Comparison of ENCODE assay signal across 25 cellular contexts in genomic region chr11:2449548-2450320, GRCh38. TPM values are rescaled to one million over a fixed set of nuclear protein-coding genes. Genes with fewer than 3 reads are reported as not detected.
A peak's percentile ranks its signal among the peaks of the same experiment; 100 is the strongest.
DNase-seq lines count a peak whose midpoint lies in the region; ATAC-seq, FAIRE-seq and TF ChIP-seq lines count a peak whose summit lies in the region.
"Had no signal": no experiment of that assay in that cellular context is flagged by ENCODE, and none has a peak within 500 bp of the region (broad histone marks: within the 10 kb centered on the region; RNA-seq: fewer than 3 reads in every experiment).

No MANE protein-coding gene starts in this region.

- no peak overlapping the region for H3K4me3 Mint-ChIP-seq in activated CD8-positive, alpha-beta memory T cell treated with anti-CD3 and anti-CD28 coated beads, Interleukin-2, amount 10 ng/mL, durations not matched to agents 7 days and 5 days
- H3K4me3 Mint-ChIP-seq: CD4-positive, CD25-positive, alpha-beta regulatory T cell; H9 had no signal

- H3K36me3 ChIP-seq in adrenal gland (replicated peaks in 1 of 2) (no peaks in the 10 kb centered on the region), HepG2 (replicated peaks in 1 of 2; ENCODE audit: control insufficient read depth in 1 of 2, insufficient read depth in 2 of 2, low read length in 2 of 2) (no peaks in the 10 kb centered on the region), spleen (peaks cover 0 to 8% (median 0%) of the 10 kb centered on the region in 6 donors), body of pancreas (replicated peaks in 1 of 2; ENCODE audit: insufficient read depth in 1 of 2, low read depth in 2 of 2) (no peaks in the 10 kb centered on the region)
- H3K36me3 ChIP-seq: BE2C, MG63 had no signal

- H3K27ac Mint-ChIP-seq in activated CD8-positive, alpha-beta memory T cell treated with anti-CD3 and anti-CD28 coated beads, Interleukin-2, amount 10 ng/mL, durations not matched to agents 7 days and 5 days = no peak overlapping the region
- H3K27ac Mint-ChIP-seq: H9 had no signal

- H3K36me3 Mint-ChIP-seq in activated CD8-positive, alpha-beta memory T cell treated with anti-CD3 and anti-CD28 coated beads, Interleukin-2, amount 10 ng/mL, durations not matched to agents 7 days and 5 days = no peaks in the 10 kb centered on the region

- H3K4me2 ChIP-seq in HepG2 (ENCODE audit: low read depth, low read length) = no peak overlapping the region

- WGBS in adrenal gland, 4 donors = 44 to 75% (median 72%) methylated on average over 3 to 26 of the region's 26 CpGs
- 0% methylated on average over 1 of the region's 26 CpGs for WGBS in HepG2 (ENCODE audit: low lambda C conversion rate)
- WGBS in spleen, 5 donors = 86 to 91% (median 87%) methylated on average over 13 to 26 of the region's 26 CpGs
- WGBS in body of pancreas, 2 donors = 85 to 88% methylated on average over 15 to 26 of the region's 26 CpGs

- H3K4me1 ChIP-seq in adrenal gland (replicated peaks in 1 of 2) (peaks cover 37 to 38% of the 10 kb centered on the region in 2 donors), HepG2 (ENCODE audit: insufficient read depth, low read length) (no peaks in the 10 kb centered on the region), spleen (peaks cover 15 to 37% (median 32%) of the 10 kb centered on the region in 6 donors), body of pancreas (peaks cover 48% of the 10 kb centered on the region)
- H3K4me1 ChIP-seq: BE2C, Caco-2 had no signal

- TF ChIP-seq RAD21 in HepG2 (CRISPR knock-in tag; IDR thresholded peaks at IDR 0.05) = no peak

- TF ChIP-seq POLR2A in adrenal gland (IDR thresholded peaks at IDR 0.05) = no peak
- TF ChIP-seq POLR2A in HepG2 (IDR thresholded peaks at IDR 0.05; ENCODE audit: insufficient read depth in 1 of 2, low read depth in 2 of 2, low read length in 2 of 2) = no peak
- no peak for TF ChIP-seq POLR2A in spleen (IDR thresholded peaks at IDR 0.05)
- no peak for TF ChIP-seq POLR2A in body of pancreas (IDR thresholded peaks at IDR 0.05)

- peak; percentile 13 for DNase-seq in activated CD8-positive, alpha-beta memory T cell treated with anti-CD3 and anti-CD28 coated beads, Interleukin-2, amount 50 U/mL, for 4 hours
- DNase-seq in activated CD8-positive, alpha-beta memory T cell treated with anti-CD3 and anti-CD28 coated beads, Interleukin-2, amount 10 ng/mL, durations not matched to agents 7 days and 5 days = no peak
- peak in 1 of 7 donors; percentile 67 for DNase-seq in adrenal gland
- no peak for DNase-seq in HepG2 (ENCODE audit: low spot score)
- peak; percentile 64 for DNase-seq in spleen
- no peak for DNase-seq in HK-2 (ENCODE audit: unreplicated experiment)
- DNase-seq in body of pancreas = no peak
- DNase-seq: 8988T; BE2C; Caco-2; CD4-positive, CD25-positive, alpha-beta regulatory T cell; GDM1; H9; Kasumi-1; MG63; NCI-H1048; NCI-H1436; NCI-H1930; NCI-H345; NCI-H524 treated with DMSO at 0.1 percent for 48 hours; PC-3; RPMI8226 had no signal

- H3K4me3 ChIP-seq in adrenal gland = no peak overlapping the region
- no peak overlapping the region for H3K4me3 ChIP-seq in HepG2 (replicated peaks in 1 of 3; ENCODE audit: insufficient read depth in 1 of 3, low read depth in 2 of 3, low read length in 3 of 3)
- no peak overlapping the region for H3K4me3 ChIP-seq in spleen
- no peak overlapping the region for H3K4me3 ChIP-seq in body of pancreas
- H3K4me3 ChIP-seq: MG63 had no signal

- TF ChIP-seq CTCF in adrenal gland (IDR thresholded peaks at IDR 0.05) (no peak), HepG2 (CRISPR knock-in tag; IDR thresholded peaks at IDR 0.05) (no peak), spleen (IDR thresholded peaks at IDR 0.05 in 8 of 11, conservative IDR thresholded peaks at IDR 0.05 in 3 of 11) (no peak), body of pancreas (IDR thresholded peaks at IDR 0.05) (no peak)

- H3K27ac ChIP-seq in adrenal gland (peak overlapping the region in 4 of 5 donors; percentile 29 to 91 (median 74)), HepG2 (ENCODE audit: extremely low read length, insufficient read depth, low read length) (no peak overlapping the region), spleen (no peak overlapping the region), body of pancreas (no peak overlapping the region)

- no peaks in the 10 kb centered on the region for H3K79me2 ChIP-seq in HepG2 (ENCODE audit: insufficient read depth, low read length)

- POLR2A ChIA-PET in HepG2 (lab: Yijun Ruan, JAX) = no interaction called here

- BruUV-seq in HepG2 (replicated peaks; lab: Mats Ljungman, UMichigan) = no TSS peak

- H3K4me1 Mint-ChIP-seq in activated CD8-positive, alpha-beta memory T cell treated with anti-CD3 and anti-CD28 coated beads, Interleukin-2, amount 10 ng/mL, durations not matched to agents 7 days and 5 days = peaks cover 17% of the 10 kb centered on the region

- in situ Hi-C loops in HepG2 (cut with HindIII; ENCODE audit: extremely low pct_ligation_motif_present, low pct_unique_long_range_greater_than_20kb) = no loop called here

- intact Hi-C loops in adrenal gland (cut with DNase I) = loop anchor here (5.0 kb wide), 2 partner anchors 33 to 78 kb away; no protein-coding TSS in a partner anchor
- intact Hi-C loops in HepG2 (cut with micrococcal nuclease; ENCODE audit: unreplicated experiment) = no loop called here
- intact Hi-C loops in spleen (cut with DNase I; ENCODE audit: low total_unique reads) = no loop called here
- intact Hi-C loops in body of pancreas (cut with DNase I) = no loop called here

- FAIRE-seq in HepG2 (lab: Jason Lieb, UNC) = no peak
- FAIRE-seq: HTR-8/SVneo had no signal

- no peaks in the 10 kb centered on the region for H4K20me1 ChIP-seq in HepG2 (ENCODE audit: insufficient read depth, low read length)

- no peak overlapping the region for H2AFZ ChIP-seq in HepG2 (ENCODE audit: low read length)

- no peak overlapping the region for H3K9ac ChIP-seq in HepG2 (ENCODE audit: insufficient read depth, low read depth, low read length)

- no peaks in the 10 kb centered on the region for H3K9me3 Mint-ChIP-seq in activated CD8-positive, alpha-beta memory T cell treated with anti-CD3 and anti-CD28 coated beads, Interleukin-2, amount 10 ng/mL, durations not matched to agents 7 days and 5 days (ENCODE audit: low read depth)
- H3K9me3 Mint-ChIP-seq: CD4-positive, CD25-positive, alpha-beta regulatory T cell; H9 had no signal

- no peaks in the 10 kb centered on the region for H3K27me3 ChIP-seq in adrenal gland
- H3K27me3 ChIP-seq in HepG2 (ENCODE audit: control insufficient read depth in 1 of 2, insufficient read depth in 2 of 2, low read length in 2 of 2) = peaks cover 30 to 83% of the 10 kb centered on the region in 2 experiments
- H3K27me3 ChIP-seq in spleen (replicated peaks in 1 of 7) = peaks cover 0 to 41% (median 7%) of the 10 kb centered on the region in 7 donors
- H3K27me3 ChIP-seq in body of pancreas = no peaks in the 10 kb centered on the region

- H3K9me3 ChIP-seq in adrenal gland (replicated peaks in 1 of 3) (no peaks in the 10 kb centered on the region), HepG2 (ENCODE audit: low read length) (no peaks in the 10 kb centered on the region), spleen (no peaks in the 10 kb centered on the region), body of pancreas (no peaks in the 10 kb centered on the region)
- H3K9me3 ChIP-seq: BE2C, Caco-2, MG63 had no signal

- ATAC-seq in activated CD8-positive, alpha-beta memory T cell treated with anti-CD3 and anti-CD28 coated beads, Interleukin-2, amount 10 ng/mL, durations not matched to agents 7 days and 5 days = no peak
- no peak for ATAC-seq in HepG2
- ATAC-seq in HG03196 (IDR thresholded peaks at IDR 0.05; ENCODE audit: unreplicated experiment) = no peak
- ATAC-seq in body of pancreas = no peak
- ATAC-seq: PC-3 had no signal

- H3K27me3 Mint-ChIP-seq in activated CD8-positive, alpha-beta memory T cell treated with anti-CD3 and anti-CD28 coated beads, Interleukin-2, amount 10 ng/mL, durations not matched to agents 7 days and 5 days = peaks cover 9% of the 10 kb centered on the region
- H3K27me3 Mint-ChIP-seq: CD4-positive, CD25-positive, alpha-beta regulatory T cell had no signal

- CTCF ChIA-PET in activated CD8-positive, alpha-beta memory T cell treated with anti-CD3 and anti-CD28 coated beads, Interleukin-2, amount 10 ng/mL, durations not matched to agents 7 days and 5 days (lab: Charles Lee) = interaction anchor here (1.2 to 1.5 kb wide), 3 partner anchors 18 to 639 kb away, joined by 3 to 4 read pairs (median 3); no protein-coding TSS in a partner anchor
- CTCF ChIA-PET in HepG2 (lab: Yijun Ruan, JAX; ENCODE audit: low intra/inter-chr PET ratio, low total read pairs) = no interaction called here

- no peak for TF ChIP-seq EP300 in HepG2 (IDR thresholded peaks at IDR 0.05; ENCODE audit: low read depth in 2 of 2, low read length in 2 of 2)
- TF ChIP-seq EP300 in HepG2 (CRISPR knock-in tag; IDR thresholded peaks at IDR 0.05; ENCODE audit: borderline replicate concordance) = no peak

RNA-seq across cellular contexts. Expression of gene KCNQ1, which starts 4.9 kb away (rescaled TPM):
- total RNA-seq in activated CD8-positive, alpha-beta memory T cell treated with anti-CD3 and anti-CD28 coated beads, Interleukin-2, amount 10 ng/mL, durations not matched to agents 7 days and 5 days = 1 to 10 TPM; 4.3 to 9.2 TPM
- total RNA-seq in adrenal gland (100 to 1,000 TPM; 305 to 447 (median 355) TPM), HepG2 (2016; rRNA removed; fragmentation: Illumina TruSeq; extraction: Trizol) (0.02 TPM in 1 of 2 replicates, not detected in the other), spleen (10 to 100 TPM; 10.9 to 21.6 (median 18.3) TPM), body of pancreas (10 to 100 TPM; 38.9 to 46.1 TPM)
- polyA plus RNA-seq in adrenal gland (100 to 1,000 TPM; 158 to 231 (median 182) TPM), HepG2 (2011; rRNA removed) (0.08 and 0.13 TPM in 2 replicates), spleen (1 to 10 TPM; 3.3 to 6.5 (median 3.6) TPM)
- total RNA-seq in HepG2 (2016; cell fraction: cytosol; rRNA removed; fragmentation: Illumina TruSeq; extraction: Trizol; ENCODE audit: low read depth) = not detected in 2 replicates
- total RNA-seq in HepG2 (2016; cell fraction: insoluble cytoplasmic fraction; rRNA removed; fragmentation: Illumina TruSeq; extraction: Trizol) = not detected in 2 replicates
- not detected in 2 replicates for total RNA-seq in HepG2 (2016; cell fraction: membrane; rRNA removed; fragmentation: Illumina TruSeq; extraction: Trizol)
- total RNA-seq in HepG2 (2016; cell fraction: nucleus; rRNA removed; fragmentation: Illumina TruSeq; extraction: Trizol) = not detected in 2 replicates
- 0.01 TPM in 1 of 2 replicates, not detected in the other for polyA plus RNA-seq in HepG2 (2011; cell fraction: cytosol; rRNA removed)
- 0.09 TPM in 1 of 2 replicates, not detected in the other for polyA plus RNA-seq in HepG2 (2011; cell fraction: nucleus; rRNA removed)
- not detected in 2 replicates for polyA plus RNA-seq in HepG2 (2012)
- polyA plus RNA-seq in HepG2 (2016; cell fraction: cytosol; fragmentation: Illumina TruSeq; extraction: Trizol; ENCODE audit: low read depth) = not detected in 2 replicates
- polyA plus RNA-seq in HepG2 (2016; cell fraction: insoluble cytoplasmic fraction; fragmentation: Illumina TruSeq; extraction: Trizol; ENCODE audit: low read depth) = not detected in 2 replicates
- not detected in 2 replicates for polyA plus RNA-seq in HepG2 (2016; cell fraction: membrane; fragmentation: Illumina TruSeq; extraction: Trizol; ENCODE audit: low read depth)
- polyA plus RNA-seq in HepG2 (2016; cell fraction: nucleus; fragmentation: Illumina TruSeq; extraction: Trizol; ENCODE audit: insufficient read depth, low read depth) = not detected in 2 replicates
- 0.06 and 1.8 TPM in 2 replicates for polyA minus RNA-seq in HepG2 (2011; rRNA and poly(A)+ RNA removed; ENCODE audit: low replicate concordance)
- polyA minus RNA-seq in HepG2 (2011; cell fraction: cytosol; rRNA and poly(A)+ RNA removed) = not detected in 2 replicates
- polyA minus RNA-seq in HepG2 (2011; cell fraction: nucleus; rRNA and poly(A)+ RNA removed) = 0.26 TPM in 1 of 2 replicates, not detected in the other
- total RNA-seq: Daoy had no signal

RNA-seq across cellular contexts. Expression of gene TRPM5, which starts 5.4 kb away (rescaled TPM):
- total RNA-seq in activated CD8-positive, alpha-beta memory T cell treated with anti-CD3 and anti-CD28 coated beads, Interleukin-2, amount 10 ng/mL, durations not matched to agents 7 days and 5 days = not detected
- total RNA-seq in adrenal gland = 1 to 10 TPM in 3 of 8 donors, under 1 TPM in 5; 0.32 to 2.4 (median 0.83) TPM
- 1 to 10 TPM in 2 of 3 donors, not detected in 1; 3.0 to 7.4 TPM for polyA plus RNA-seq in adrenal gland
- not detected in 2 replicates for total RNA-seq in HepG2 (2016; rRNA removed; fragmentation: Illumina TruSeq; extraction: Trizol)
- not detected in 2 replicates for total RNA-seq in HepG2 (2016; cell fraction: cytosol; rRNA removed; fragmentation: Illumina TruSeq; extraction: Trizol; ENCODE audit: low read depth)
- not detected in 2 replicates for total RNA-seq in HepG2 (2016; cell fraction: insoluble cytoplasmic fraction; rRNA removed; fragmentation: Illumina TruSeq; extraction: Trizol)
- not detected in 2 replicates for total RNA-seq in HepG2 (2016; cell fraction: membrane; rRNA removed; fragmentation: Illumina TruSeq; extraction: Trizol)
- not detected in 2 replicates for total RNA-seq in HepG2 (2016; cell fraction: nucleus; rRNA removed; fragmentation: Illumina TruSeq; extraction: Trizol)
- 0.05 and 0.12 TPM in 2 replicates for polyA plus RNA-seq in HepG2 (2011; rRNA removed)
- 0.01 and 0.05 TPM in 2 replicates for polyA plus RNA-seq in HepG2 (2011; cell fraction: cytosol; rRNA removed)
- 0.69 and 1.1 TPM in 2 replicates for polyA plus RNA-seq in HepG2 (2011; cell fraction: nucleus; rRNA removed)
- polyA plus RNA-seq in HepG2 (2012) = 0.08 and 0.16 TPM in 2 replicates
- polyA plus RNA-seq in HepG2 (2016; cell fraction: cytosol; fragmentation: Illumina TruSeq; extraction: Trizol; ENCODE audit: low read depth) = not detected in 2 replicates
- polyA plus RNA-seq in HepG2 (2016; cell fraction: insoluble cytoplasmic fraction; fragmentation: Illumina TruSeq; extraction: Trizol; ENCODE audit: low read depth) = not detected in 2 replicates
- not detected in 2 replicates for polyA plus RNA-seq in HepG2 (2016; cell fraction: membrane; fragmentation: Illumina TruSeq; extraction: Trizol; ENCODE audit: low read depth)
- not detected in 2 replicates for polyA plus RNA-seq in HepG2 (2016; cell fraction: nucleus; fragmentation: Illumina TruSeq; extraction: Trizol; ENCODE audit: insufficient read depth, low read depth)
- 0.05 and 0.06 TPM in 2 replicates for polyA minus RNA-seq in HepG2 (2011; rRNA and poly(A)+ RNA removed; ENCODE audit: low replicate concordance)
- not detected in 2 replicates for polyA minus RNA-seq in HepG2 (2011; cell fraction: cytosol; rRNA and poly(A)+ RNA removed)
- polyA minus RNA-seq in HepG2 (2011; cell fraction: nucleus; rRNA and poly(A)+ RNA removed) = 0.13 and 0.25 TPM in 2 replicates
- under 1 TPM in 3 of 7 donors, not detected in 4; 0.10 to 0.16 (median 0.15) TPM for total RNA-seq in spleen
- polyA plus RNA-seq in spleen = under 1 TPM; 0.02 to 0.28 (median 0.19) TPM
- 1 to 10 TPM in 1 of 2 donors, under 1 TPM in 1; under 0.01 to 2.6 TPM for total RNA-seq in body of pancreas
- total RNA-seq: Caco-2, PC-3 had no signal
- polyA plus RNA-seq: CD4-positive, CD25-positive, alpha-beta regulatory T cell had no signal

RNA-seq across cellular contexts. Expression of gene TSSC4, which starts 49.2 kb away (rescaled TPM):
- total RNA-seq in activated CD8-positive, alpha-beta memory T cell treated with anti-CD3 and anti-CD28 coated beads, Interleukin-2, amount 10 ng/mL, durations not matched to agents 7 days and 5 days = 10 to 100 TPM; 48.4 to 52.1 TPM
- total RNA-seq in adrenal gland (10 to 100 TPM; 28.7 to 53.6 (median 35.2) TPM), HepG2 (2016; rRNA removed; fragmentation: Illumina TruSeq; extraction: Trizol) (51.5 and 58.6 TPM in 2 replicates), spleen (10 to 100 TPM; 28.7 to 58.1 (median 42.2) TPM), body of pancreas (10 to 100 TPM; 21.5 to 25.7 TPM)
- polyA plus RNA-seq in adrenal gland (10 to 100 TPM in 2 of 3 donors, 1 to 10 TPM in 1; 3.4 to 94.6 (median 69.6) TPM), HepG2 (2011; rRNA removed) (16.2 and 20.5 TPM in 2 replicates), spleen (10 to 100 TPM; 42.5 to 94.4 (median 66.2) TPM)
- 48.9 and 55.7 TPM in 2 replicates for total RNA-seq in HepG2 (2016; cell fraction: cytosol; rRNA removed; fragmentation: Illumina TruSeq; extraction: Trizol; ENCODE audit: low read depth)
- total RNA-seq in HepG2 (2016; cell fraction: insoluble cytoplasmic fraction; rRNA removed; fragmentation: Illumina TruSeq; extraction: Trizol) = 51.6 and 61.0 TPM in 2 replicates
- 52.4 and 71.0 TPM in 2 replicates for total RNA-seq in HepG2 (2016; cell fraction: membrane; rRNA removed; fragmentation: Illumina TruSeq; extraction: Trizol)
- 29.5 and 34.5 TPM in 2 replicates for total RNA-seq in HepG2 (2016; cell fraction: nucleus; rRNA removed; fragmentation: Illumina TruSeq; extraction: Trizol)
- 13.8 and 24.4 TPM in 2 replicates for polyA plus RNA-seq in HepG2 (2011; cell fraction: cytosol; rRNA removed)
- 33.5 and 35.1 TPM in 2 replicates for polyA plus RNA-seq in HepG2 (2011; cell fraction: nucleus; rRNA removed)
- polyA plus RNA-seq in HepG2 (2012) = 17.3 and 21.8 TPM in 2 replicates
- polyA plus RNA-seq in HepG2 (2016; cell fraction: cytosol; fragmentation: Illumina TruSeq; extraction: Trizol; ENCODE audit: low read depth) = 29.9 and 32.8 TPM in 2 replicates
- polyA plus RNA-seq in HepG2 (2016; cell fraction: insoluble cytoplasmic fraction; fragmentation: Illumina TruSeq; extraction: Trizol; ENCODE audit: low read depth) = 34.6 and 35.0 TPM in 2 replicates
- polyA plus RNA-seq in HepG2 (2016; cell fraction: membrane; fragmentation: Illumina TruSeq; extraction: Trizol; ENCODE audit: low read depth) = 34.0 and 36.0 TPM in 2 replicates
- polyA plus RNA-seq in HepG2 (2016; cell fraction: nucleus; fragmentation: Illumina TruSeq; extraction: Trizol; ENCODE audit: insufficient read depth, low read depth) = 42.1 and 44.0 TPM in 2 replicates
- polyA minus RNA-seq in HepG2 (2011; rRNA and poly(A)+ RNA removed; ENCODE audit: low replicate concordance) = 19.1 and 32.1 TPM in 2 replicates
- polyA minus RNA-seq in HepG2 (2011; cell fraction: cytosol; rRNA and poly(A)+ RNA removed) = 12.8 and 15.7 TPM in 2 replicates
- polyA minus RNA-seq in HepG2 (2011; cell fraction: nucleus; rRNA and poly(A)+ RNA removed) = 26.6 and 27.8 TPM in 2 replicates

Comparison
In these comparisons a context has a peak if more than half of its experiments do, and no peak if none do; other contexts are left out.
1. DNase-seq: peak in activated CD8-positive, alpha-beta memory T cell treated with anti-CD3 and anti-CD28 coated beads, Interleukin-2, amount 50 U/mL, for 4 hours (single experiment) and spleen (single experiment); none in activated CD8-positive, alpha-beta memory T cell treated with anti-CD3 and anti-CD28 coated beads, Interleukin-2, amount 10 ng/mL, durations not matched to agents 7 days and 5 days (single experiment), HepG2 (single experiment), HK-2 (single experiment) and body of pancreas (0 of 4).
2. H3K27ac ChIP-seq: peak in adrenal gland (4 of 5); none in HepG2 (single experiment), spleen (0 of 8) and body of pancreas (0 of 4).
3. RNA of gene KCNQ1, which starts 4.9 kb away (total RNA-seq): 305 to 447 TPM in adrenal gland; 38.9 to 46.1 TPM in body of pancreas, 10.9 to 21.6 TPM in spleen, 4.3 to 9.2 TPM in activated CD8-positive, alpha-beta memory T cell treated with anti-CD3 and anti-CD28 coated beads, Interleukin-2, amount 10 ng/mL, durations not matched to agents 7 days and 5 days and 0.02 TPM in HepG2; every median in the first group is over 4 times any median in the second.
4. intact Hi-C loops: an anchor here in adrenal gland (5.0 kb wide); none called in HepG2, spleen and body of pancreas.